In the genomic region with DNA sequence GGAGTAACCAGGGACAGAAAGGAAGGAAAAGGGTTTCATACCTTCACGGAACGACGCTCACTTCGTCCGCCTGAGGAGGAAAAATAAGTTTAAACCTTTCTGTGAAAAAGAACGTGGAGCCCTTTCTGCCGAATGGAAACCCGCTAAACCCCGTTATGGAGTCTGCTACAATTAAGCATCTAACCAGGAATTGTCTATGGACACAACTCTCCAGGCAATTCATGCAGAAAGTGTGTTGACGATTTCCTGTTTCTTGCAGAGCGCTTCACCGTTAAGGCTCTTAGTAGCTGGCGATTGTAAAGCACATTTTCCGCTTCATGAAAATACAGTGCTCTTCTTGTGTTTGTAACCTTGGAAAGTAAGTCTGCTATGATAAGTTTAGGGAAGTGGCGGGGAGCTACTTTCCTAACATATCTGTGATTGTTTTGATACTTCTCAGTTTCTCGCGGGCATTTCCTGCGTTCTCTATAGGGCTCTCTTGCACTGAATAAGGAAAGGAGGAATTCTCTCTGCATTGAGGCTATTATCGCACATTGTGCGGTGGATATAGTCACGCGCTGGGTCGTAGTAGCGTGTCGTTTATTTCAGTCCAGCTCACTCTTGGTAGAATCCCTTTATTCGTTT, we compare ENCODE assay signal across 1 cellular context.
TF ChIP-seq lines count a peak whose summit lies in the region.

No MANE protein-coding gene starts in this region.

TF ChIP-seq in GM12878, 131 proteins besides CTCF, POLR2A, EP300 and RAD21:
- TF ChIP-seq, protein P1, sequence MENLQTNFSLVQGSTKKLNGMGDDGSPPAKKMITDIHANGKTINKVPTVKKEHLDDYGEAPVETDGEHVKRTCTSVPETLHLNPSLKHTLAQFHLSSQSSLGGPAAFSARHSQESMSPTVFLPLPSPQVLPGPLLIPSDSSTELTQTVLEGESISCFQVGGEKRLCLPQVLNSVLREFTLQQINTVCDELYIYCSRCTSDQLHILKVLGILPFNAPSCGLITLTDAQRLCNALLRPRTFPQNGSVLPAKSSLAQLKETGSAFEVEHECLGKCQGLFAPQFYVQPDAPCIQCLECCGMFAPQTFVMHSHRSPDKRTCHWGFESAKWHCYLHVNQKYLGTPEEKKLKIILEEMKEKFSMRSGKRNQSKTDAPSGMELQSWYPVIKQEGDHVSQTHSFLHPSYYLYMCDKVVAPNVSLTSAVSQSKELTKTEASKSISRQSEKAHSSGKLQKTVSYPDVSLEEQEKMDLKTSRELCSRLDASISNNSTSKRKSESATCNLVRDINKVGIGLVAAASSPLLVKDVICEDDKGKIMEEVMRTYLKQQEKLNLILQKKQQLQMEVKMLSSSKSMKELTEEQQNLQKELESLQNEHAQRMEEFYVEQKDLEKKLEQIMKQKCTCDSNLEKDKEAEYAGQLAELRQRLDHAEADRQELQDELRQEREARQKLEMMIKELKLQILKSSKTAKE (IDR thresholded peaks at IDR 0.05; ENCODE audit: low read depth, poor library complexity, severe bottlenecking), result no peak
- TF ChIP-seq MTA3 (IDR thresholded peaks at IDR 0.05; ENCODE audit: borderline replicate concordance, low read length) (no peak; the same call in 1 of the 2 replicates), EGR1 (IDR thresholded peaks at IDR 0.05; ENCODE audit: borderline replicate concordance in 1 of 2, low read depth in 2 of 2, low read length in 2 of 2) (no peak), STAT3 (IDR thresholded peaks at IDR 0.05; ENCODE audit: low read depth, low read length) (no peak), TBL1XR1 (IDR thresholded peaks at IDR 0.05; ENCODE audit: low read depth, low read length) (no peak; the same call in 1 of the 2 replicates), BRCA1 (IDR thresholded peaks at IDR 0.05; ENCODE audit: low read depth, low read length) (no peak), HCFC1 (IDR thresholded peaks at IDR 0.05; ENCODE audit: low read length) (no peak), ZNF274 (IDR thresholded peaks at IDR 0.05; ENCODE audit: insufficient read depth, insufficient read length) (no peak), PAX5 (IDR thresholded peaks at IDR 0.05; ENCODE audit: borderline replicate concordance, low read depth, low read length) (no peak), RB1 (IDR thresholded peaks at IDR 0.05; ENCODE audit: borderline replicate concordance) (no peak), MEF2A (IDR thresholded peaks at IDR 0.05; ENCODE audit: insufficient read depth, low read depth, low read length) (no peak), PAX8 (IDR thresholded peaks at IDR 0.05) (peak; percentile 30; the same call in 1 of the 2 replicates), SREBF2 (IDR thresholded peaks at IDR 0.05; ENCODE audit: low read length) (no peak), JUNB (IDR thresholded peaks at IDR 0.05) (no peak), ZBED1 (IDR thresholded peaks at IDR 0.05; ENCODE audit: borderline replicate concordance) (no peak), RBBP5 (conservative IDR thresholded peaks at IDR 0.05) (no peak), BACH1 (IDR thresholded peaks at IDR 0.05; ENCODE audit: borderline replicate concordance) (0 out of 2 replicates have a peak, but pooled peaks have one; percentile 4), LARP7 (IDR thresholded peaks at IDR 0.05) (no peak), ZNF622 (IDR thresholded peaks at IDR 0.05) (no peak), NFYA (IDR thresholded peaks at IDR 0.05; ENCODE audit: borderline replicate concordance, low read depth, low read length) (no peak), POLR2AphosphoS5 (IDR thresholded peaks at IDR 0.05; ENCODE audit: low read length) (no peak), SREBF1 (IDR thresholded peaks at IDR 0.05; ENCODE audit: low read length) (no peak), SUPT20H (IDR thresholded peaks at IDR 0.05; ENCODE audit: borderline replicate concordance, control insufficient read depth, low read depth, low read length) (no peak), CBX3 (IDR thresholded peaks at IDR 0.05; ENCODE audit: borderline replicate concordance, low read depth) (no peak), NR2F1 (conservative IDR thresholded peaks at IDR 0.05) (no peak), POU2F2 (IDR thresholded peaks at IDR 0.05; ENCODE audit: borderline replicate concordance, low read depth, low read length) (no peak), POLR2AphosphoS2 (IDR thresholded peaks at IDR 0.05; ENCODE audit: low read depth, low read length) (no peak), WRNIP1 (IDR thresholded peaks at IDR 0.05; ENCODE audit: borderline replicate concordance, low read depth, low read length) (0 out of 2 replicates have a peak, but pooled peaks have one; percentile 83), STAT1 (conservative IDR thresholded peaks at IDR 0.05) (0 out of 2 replicates have a peak, but pooled peaks have one; percentile 12), IKZF1 (conservative IDR thresholded peaks at IDR 0.05) (no peak), RAD51 (IDR thresholded peaks at IDR 0.05) (no peak), TCF7 (IDR thresholded peaks at IDR 0.05; ENCODE audit: borderline replicate concordance) (no peak)
- TF ChIP-seq, protein P2, sequence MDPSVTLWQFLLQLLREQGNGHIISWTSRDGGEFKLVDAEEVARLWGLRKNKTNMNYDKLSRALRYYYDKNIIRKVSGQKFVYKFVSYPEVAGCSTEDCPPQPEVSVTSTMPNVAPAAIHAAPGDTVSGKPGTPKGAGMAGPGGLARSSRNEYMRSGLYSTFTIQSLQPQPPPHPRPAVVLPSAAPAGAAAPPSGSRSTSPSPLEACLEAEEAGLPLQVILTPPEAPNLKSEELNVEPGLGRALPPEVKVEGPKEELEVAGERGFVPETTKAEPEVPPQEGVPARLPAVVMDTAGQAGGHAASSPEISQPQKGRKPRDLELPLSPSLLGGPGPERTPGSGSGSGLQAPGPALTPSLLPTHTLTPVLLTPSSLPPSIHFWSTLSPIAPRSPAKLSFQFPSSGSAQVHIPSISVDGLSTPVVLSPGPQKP (IDR thresholded peaks at IDR 0.05; ENCODE audit: low read depth, low read length), result no peak; the same call in 1 of the 2 replicates
- TF ChIP-seq, protein P3, sequence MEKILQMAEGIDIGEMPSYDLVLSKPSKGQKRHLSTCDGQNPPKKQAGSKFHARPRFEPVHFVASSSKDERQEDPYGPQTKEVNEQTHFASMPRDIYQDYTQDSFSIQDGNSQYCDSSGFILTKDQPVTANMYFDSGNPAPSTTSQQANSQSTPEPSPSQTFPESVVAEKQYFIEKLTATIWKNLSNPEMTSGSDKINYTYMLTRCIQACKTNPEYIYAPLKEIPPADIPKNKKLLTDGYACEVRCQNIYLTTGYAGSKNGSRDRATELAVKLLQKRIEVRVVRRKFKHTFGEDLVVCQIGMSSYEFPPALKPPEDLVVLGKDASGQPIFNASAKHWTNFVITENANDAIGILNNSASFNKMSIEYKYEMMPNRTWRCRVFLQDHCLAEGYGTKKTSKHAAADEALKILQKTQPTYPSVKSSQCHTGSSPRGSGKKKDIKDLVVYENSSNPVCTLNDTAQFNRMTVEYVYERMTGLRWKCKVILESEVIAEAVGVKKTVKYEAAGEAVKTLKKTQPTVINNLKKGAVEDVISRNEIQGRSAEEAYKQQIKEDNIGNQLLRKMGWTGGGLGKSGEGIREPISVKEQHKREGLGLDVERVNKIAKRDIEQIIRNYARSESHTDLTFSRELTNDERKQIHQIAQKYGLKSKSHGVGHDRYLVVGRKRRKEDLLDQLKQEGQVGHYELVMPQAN (conservative IDR thresholded peaks at IDR 0.05), result peak; percentile 19; the same call in 1 of the 2 replicates
- TF ChIP-seq, protein P4, sequence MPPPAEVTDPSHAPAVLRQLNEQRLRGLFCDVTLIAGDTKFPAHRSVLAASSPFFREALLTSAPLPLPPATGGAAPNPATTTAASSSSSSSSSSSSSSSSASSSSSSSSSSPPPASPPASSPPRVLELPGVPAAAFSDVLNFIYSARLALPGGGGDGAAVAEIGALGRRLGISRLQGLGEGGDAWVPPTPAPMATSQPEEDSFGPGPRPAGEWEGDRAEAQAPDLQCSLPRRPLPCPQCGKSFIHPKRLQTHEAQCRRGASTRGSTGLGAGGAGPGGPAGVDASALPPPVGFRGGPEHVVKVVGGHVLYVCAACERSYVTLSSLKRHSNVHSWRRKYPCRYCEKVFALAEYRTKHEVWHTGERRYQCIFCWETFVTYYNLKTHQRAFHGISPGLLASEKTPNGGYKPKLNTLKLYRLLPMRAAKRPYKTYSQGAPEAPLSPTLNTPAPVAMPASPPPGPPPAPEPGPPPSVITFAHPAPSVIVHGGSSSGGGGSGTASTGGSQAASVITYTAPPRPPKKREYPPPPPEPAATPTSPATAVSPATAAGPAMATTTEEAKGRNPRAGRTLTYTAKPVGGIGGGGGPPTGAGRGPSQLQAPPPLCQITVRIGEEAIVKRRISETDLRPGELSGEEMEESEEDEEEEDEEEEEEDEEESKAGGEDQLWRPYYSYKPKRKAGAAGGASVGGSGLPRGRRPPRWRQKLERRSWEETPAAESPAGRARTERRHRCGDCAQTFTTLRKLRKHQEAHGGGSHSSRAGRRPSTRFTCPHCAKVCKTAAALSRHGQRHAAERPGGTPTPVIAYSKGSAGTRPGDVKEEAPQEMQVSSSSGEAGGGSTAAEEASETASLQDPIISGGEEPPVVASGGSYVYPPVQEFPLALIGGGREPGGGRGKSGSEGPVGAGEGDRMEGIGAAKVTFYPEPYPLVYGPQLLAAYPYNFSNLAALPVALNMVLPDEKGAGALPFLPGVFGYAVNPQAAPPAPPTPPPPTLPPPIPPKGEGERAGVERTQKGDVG (CRISPR knock-in tag; IDR thresholded peaks at IDR 0.05), result no peak
- TF ChIP-seq, protein P5, sequence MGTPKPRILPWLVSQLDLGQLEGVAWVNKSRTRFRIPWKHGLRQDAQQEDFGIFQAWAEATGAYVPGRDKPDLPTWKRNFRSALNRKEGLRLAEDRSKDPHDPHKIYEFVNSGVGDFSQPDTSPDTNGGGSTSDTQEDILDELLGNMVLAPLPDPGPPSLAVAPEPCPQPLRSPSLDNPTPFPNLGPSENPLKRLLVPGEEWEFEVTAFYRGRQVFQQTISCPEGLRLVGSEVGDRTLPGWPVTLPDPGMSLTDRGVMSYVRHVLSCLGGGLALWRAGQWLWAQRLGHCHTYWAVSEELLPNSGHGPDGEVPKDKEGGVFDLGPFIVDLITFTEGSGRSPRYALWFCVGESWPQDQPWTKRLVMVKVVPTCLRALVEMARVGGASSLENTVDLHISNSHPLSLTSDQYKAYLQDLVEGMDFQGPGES (IDR thresholded peaks at IDR 0.05), result no peak
TF ChIP-seq in GM12878: peak in this region for 5.
